Comparison of ENCODE assay signal across 1 cellular context in genomic region chr17:59469786-59470485, GRCh38.
TF ChIP-seq lines count a peak whose summit lies in the region.

No MANE protein-coding gene starts in this region.

TF ChIP-seq in HepG2, 621 proteins besides CTCF, POLR2A, EP300 and RAD21 (continued from another document and continues in another):
- peak; percentile 98 for TF ChIP-seq ZNF609 (CRISPR knock-in tag; IDR thresholded peaks at IDR 0.05; ENCODE audit: borderline replicate concordance)
- no peak for TF ChIP-seq MBD4 (IDR thresholded peaks at IDR 0.05; ENCODE audit: borderline replicate concordance, low read length)
- TF ChIP-seq ZNF260 (CRISPR knock-in tag; IDR thresholded peaks at IDR 0.05; ENCODE audit: borderline replicate concordance, low read depth) = no peak
- TF ChIP-seq ZMYM2 (CRISPR knock-in tag; IDR thresholded peaks at IDR 0.05) = peak; percentile 51; the same call in 1 of the 2 replicates
- peak; percentile 87 for TF ChIP-seq ZNF230 (CRISPR knock-in tag; IDR thresholded peaks at IDR 0.05)
- TF ChIP-seq HMGXB3 (CRISPR knock-in tag; IDR thresholded peaks at IDR 0.05; ENCODE audit: borderline replicate concordance) = peak; percentile 59
- TF ChIP-seq DMAP1 (CRISPR knock-in tag; IDR thresholded peaks at IDR 0.05) = no peak; the same call in 1 of the 2 replicates
- no peak for TF ChIP-seq ZNF83 (CRISPR knock-in tag; IDR thresholded peaks at IDR 0.05; ENCODE audit: borderline replicate concordance)
- no peak for TF ChIP-seq ZNF777 (CRISPR knock-in tag; IDR thresholded peaks at IDR 0.05)
- peak; percentile 65; the same call in 1 of the 2 replicates for TF ChIP-seq DRAP1 (CRISPR knock-in tag; IDR thresholded peaks at IDR 0.05)
- no peak for TF ChIP-seq ZNF660 (CRISPR knock-in tag; IDR thresholded peaks at IDR 0.05; ENCODE audit: borderline replicate concordance, low read depth)
- peak; percentile 82 for TF ChIP-seq ARID3A (IDR thresholded peaks at IDR 0.05; ENCODE audit: low read depth, low read length)
- peak; percentile 100 for TF ChIP-seq MEIS2 (CRISPR knock-in tag; IDR thresholded peaks at IDR 0.05)
- no peak; the same call in 1 of the 2 replicates for TF ChIP-seq HBP1 (CRISPR knock-in tag; IDR thresholded peaks at IDR 0.05; ENCODE audit: low read depth)
- no peak for TF ChIP-seq ZNF33A (CRISPR knock-in tag; IDR thresholded peaks at IDR 0.05; ENCODE audit: borderline replicate concordance)
- peak; percentile 99 for TF ChIP-seq FOXJ3 (CRISPR knock-in tag; IDR thresholded peaks at IDR 0.05; ENCODE audit: borderline replicate concordance)
- TF ChIP-seq MBNL3 (CRISPR knock-in tag; conservative IDR thresholded peaks at IDR 0.05) = no peak
- TF ChIP-seq SNAPC4 (CRISPR knock-in tag; IDR thresholded peaks at IDR 0.05) = no peak
- TF ChIP-seq SMARCE1 (IDR thresholded peaks at IDR 0.05; ENCODE audit: borderline replicate concordance) = no peak
- TF ChIP-seq HHEX (CRISPR knock-in tag; IDR thresholded peaks at IDR 0.05) = peak; percentile 71
- TF ChIP-seq YY1 (IDR thresholded peaks at IDR 0.05; ENCODE audit: insufficient read depth, insufficient replicate concordance, low read depth, low read length) = no peak
- peak; percentile 54; the same call in 1 of the 2 replicates for TF ChIP-seq TFDP1 (CRISPR knock-in tag; IDR thresholded peaks at IDR 0.05; ENCODE audit: borderline replicate concordance)
- peak; percentile 30; the same call in 1 of the 2 replicates for TF ChIP-seq UBTF (CRISPR knock-in tag; IDR thresholded peaks at IDR 0.05)
- no peak for TF ChIP-seq ZNF496 (CRISPR knock-in tag; IDR thresholded peaks at IDR 0.05; ENCODE audit: insufficient replicate concordance)
- no peak for TF ChIP-seq KLF15 (CRISPR knock-in tag; IDR thresholded peaks at IDR 0.05; ENCODE audit: borderline replicate concordance)
- TF ChIP-seq NR2C2 (CRISPR knock-in tag; IDR thresholded peaks at IDR 0.05; ENCODE audit: borderline replicate concordance) = peak; percentile 83; the same call in 1 of the 2 replicates
- no peak for TF ChIP-seq GLMP (CRISPR knock-in tag; IDR thresholded peaks at IDR 0.05; ENCODE audit: borderline replicate concordance)
- TF ChIP-seq CREBL2 (CRISPR knock-in tag; IDR thresholded peaks at IDR 0.05; ENCODE audit: borderline replicate concordance) = no peak
